ENCODE assay signal across 11 cellular contexts in the genomic region with DNA sequence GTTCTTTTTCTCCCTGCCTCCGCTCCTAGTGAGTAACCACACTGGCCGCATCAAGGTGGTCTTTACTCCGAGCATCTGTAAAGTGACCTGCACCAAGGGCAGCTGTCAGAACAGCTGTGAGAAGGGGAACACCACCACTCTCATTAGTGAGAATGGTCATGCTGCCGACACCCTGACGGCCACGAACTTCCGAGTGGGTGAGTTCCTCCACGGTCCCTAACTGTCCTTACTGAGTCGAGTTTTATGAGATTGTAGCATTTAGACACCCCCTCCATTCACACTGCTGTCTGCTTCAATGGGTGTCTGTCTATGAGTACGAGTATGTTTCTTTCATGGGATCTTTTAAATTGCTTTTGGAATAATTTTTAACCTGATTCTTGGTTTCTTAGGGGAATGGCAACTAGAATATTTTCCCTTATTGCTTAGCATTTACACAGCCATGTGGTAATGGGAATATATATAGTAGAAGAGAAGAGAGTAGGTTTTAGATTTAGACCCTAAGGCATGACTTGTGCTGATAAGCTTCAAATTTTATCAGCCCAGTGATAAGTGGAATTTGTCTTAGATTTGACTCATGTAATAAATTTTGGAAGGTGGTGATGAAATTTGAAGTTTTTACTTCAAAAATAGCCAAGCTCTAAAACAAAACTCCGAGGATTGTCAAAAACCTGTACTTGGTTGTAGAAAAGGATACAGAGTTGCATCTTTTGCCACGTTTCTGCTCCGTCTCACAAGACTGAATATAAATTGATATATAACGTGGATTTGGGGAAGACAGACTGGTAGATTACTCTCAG.
DNase-seq lines count a peak whose midpoint lies in the region; ATAC-seq, FAIRE-seq and TF ChIP-seq lines count a peak whose summit lies in the region.
"Had no signal": no experiment of that assay in that cellular context is flagged by ENCODE, and none has a peak within 500 bp of the region (broad histone marks: within the 10 kb centered on the region; RNA-seq: fewer than 3 reads in every experiment).

No MANE protein-coding gene starts in this region.

- H3F3A ChIP-seq in neural progenitor cell (ENCODE audit: low read depth), result no peaks in the 10 kb centered on the region

- no peak for TF ChIP-seq CTCF in fibroblast of lung (conservative IDR thresholded peaks at IDR 0.05 in 1 of 2, IDR thresholded peaks at IDR 0.05 in 1 of 2; ENCODE audit: low read depth in 1 of 2, low read length in 2 of 2)
- TF ChIP-seq CTCF in neural progenitor cell (IDR thresholded peaks at IDR 0.05), result no peak

- no peaks in the 10 kb centered on the region for H4K20me1 ChIP-seq in fibroblast of lung (ENCODE audit: control insufficient read depth, extremely low read depth, insufficient read depth, low read length)
- no peaks in the 10 kb centered on the region for H4K20me1 ChIP-seq in neural progenitor cell (ENCODE audit: low read depth)
- H4K20me1 ChIP-seq: BLaER1 had no signal

- H3K9me3 ChIP-seq in SJCRH30 (replicated peaks), result no peaks in the 10 kb centered on the region
- H3K9me3 ChIP-seq in fibroblast of lung (ENCODE audit: control insufficient read depth, insufficient read depth, low read depth, low read length), result no peaks in the 10 kb centered on the region
- H3K9me3 ChIP-seq in neural progenitor cell (ENCODE audit: low read depth), result no peaks in the 10 kb centered on the region
- H3K9me3 ChIP-seq: BLaER1 had no signal

- H3K4me1 ChIP-seq in ACC112 (ENCODE audit: control insufficient read depth, insufficient read depth, low read length, unreplicated experiment) (peaks cover 52% of the 10 kb centered on the region), SJCRH30 (peaks cover 22% of the 10 kb centered on the region), fibroblast of lung (ENCODE audit: control insufficient read depth, extremely low read depth, insufficient read depth, low read length) (peaks cover 17% of the 10 kb centered on the region), neural progenitor cell (no peaks in the 10 kb centered on the region)
- H3K4me1 ChIP-seq: BLaER1 had no signal

- H3K9ac ChIP-seq in fibroblast of lung (ENCODE audit: insufficient read depth, low read length), result peak overlapping the region; percentile 86
- H3K9ac ChIP-seq in neural progenitor cell, result no peak overlapping the region
- H3K9ac ChIP-seq: BLaER1 had no signal

- H3K9me3 Mint-ChIP-seq in neural progenitor cell, result no peaks in the 10 kb centered on the region
- H3K9me3 Mint-ChIP-seq: neural crest cell had no signal

- no peak overlapping the region for H3K4me3 Mint-ChIP-seq in neural progenitor cell
- H3K4me3 Mint-ChIP-seq: neural crest cell had no signal

- H3K36me3 ChIP-seq in ACC112 (ENCODE audit: insufficient read depth, low read length), result 0 out of 2 replicates have a peak, but pooled peaks cover under 1% of the 10 kb centered on the region
- no peaks in the 10 kb centered on the region for H3K36me3 ChIP-seq in SJCRH30
- H3K36me3 ChIP-seq in fibroblast of lung (ENCODE audit: control insufficient read depth, insufficient read depth, low read length), result no peaks in the 10 kb centered on the region
- H3K36me3 ChIP-seq in neural progenitor cell, result no peaks in the 10 kb centered on the region
- H3K36me3 ChIP-seq: BLaER1 had no signal

- peaks cover 47% of the 10 kb centered on the region for H3K79me2 ChIP-seq in ACC112 (ENCODE audit: control insufficient read depth, insufficient read depth, low read length, unreplicated experiment)
- H3K79me2 ChIP-seq in fibroblast of lung (ENCODE audit: control insufficient read depth, insufficient read depth, low read length), result peaks cover 47% of the 10 kb centered on the region
- no peaks in the 10 kb centered on the region for H3K79me2 ChIP-seq in neural progenitor cell (ENCODE audit: low read depth)

- no peaks in the 10 kb centered on the region for H3K27me3 Mint-ChIP-seq in neural progenitor cell (ENCODE audit: insufficient read depth, low read depth)

- ATAC-seq in GM21619 (IDR thresholded peaks at IDR 0.05; ENCODE audit: unreplicated experiment), result no peak
- ATAC-seq in HG03196 (IDR thresholded peaks at IDR 0.05; ENCODE audit: unreplicated experiment), result no peak

- H2AFZ ChIP-seq in ACC112 (ENCODE audit: low read length, unreplicated experiment), result peak overlapping the region; percentile 62
- no peak overlapping the region for H2AFZ ChIP-seq in fibroblast of lung (ENCODE audit: low read length)
- no peak overlapping the region for H2AFZ ChIP-seq in neural progenitor cell (replicated peaks)

- FAIRE-seq in GM19239 (lab: Jason Lieb, UNC), result no peak
- FAIRE-seq: endometrium had no signal

- H3K27me3 ChIP-seq in ACC112 (ENCODE audit: insufficient read depth, low read length) (no peaks in the 10 kb centered on the region), SJCRH30 (no peaks in the 10 kb centered on the region), fibroblast of lung (ENCODE audit: control insufficient read depth, insufficient read depth, low read length) (no peaks in the 10 kb centered on the region), neural progenitor cell (no peaks in the 10 kb centered on the region)
- H3K27me3 ChIP-seq: BLaER1 had no signal

- H3K36me3 Mint-ChIP-seq in neural progenitor cell, result no peaks in the 10 kb centered on the region

- peak overlapping the region; percentile 96 for H3K4me2 ChIP-seq in fibroblast of lung (ENCODE audit: extremely low read depth, insufficient read depth, low read length)
- no peak overlapping the region for H3K4me2 ChIP-seq in neural progenitor cell
- H3K4me2 ChIP-seq: BLaER1 had no signal

- H3K27ac Mint-ChIP-seq in neural progenitor cell, result peak overlapping the region; percentile 5

- H3K27ac ChIP-seq in ACC112 (ENCODE audit: low read depth, low read length), result peak overlapping the region; percentile 97
- H3K27ac ChIP-seq in SJCRH30, result peak overlapping the region; percentile 88
- H3K27ac ChIP-seq in fibroblast of lung (ENCODE audit: insufficient read depth, low read length), result peak overlapping the region; percentile 98
- H3K27ac ChIP-seq in neural progenitor cell, result no peak overlapping the region
- H3K27ac ChIP-seq: BLaER1 had no signal

- DNase-seq in SJCRH30 (peak; percentile 97 to 99), fibroblast of lung (ENCODE audit: low read depth in 2 of 2) (no peak), neural progenitor cell (ENCODE audit: low spot score) (no peak), OCI-M1 (lab: John Stamatoyannopoulos, UW) (no peak), GM19239 (ENCODE audit: insufficient read length, low spot score) (no peak)

- H3K4me1 Mint-ChIP-seq in neural progenitor cell, result peaks cover 17% of the 10 kb centered on the region

- H3K4me3 ChIP-seq in ACC112 (ENCODE audit: low read depth, low read length) (peak overlapping the region; percentile 96), SJCRH30 (peak overlapping the region; percentile 51), fibroblast of lung (replicated peaks in 1 of 4; ENCODE audit: control extremely low read depth in 1 of 4, insufficient read depth in 1 of 4, low read depth in 3 of 4, low read length in 4 of 4) (peak overlapping the region; percentile 91 to 96 (median 94)), neural progenitor cell (no peak overlapping the region)
- H3K4me3 ChIP-seq: BLaER1 had no signal

Comparison
In these comparisons a context has a peak if more than half of its experiments do, and no peak if none do; other contexts are left out.
1. DNase-seq: peak in SJCRH30 (2 of 2); none in fibroblast of lung (0 of 2), neural progenitor cell (single experiment), OCI-M1 (single experiment) and GM19239 (single experiment).